ENCODE assay signal across 1 cellular context in genomic region chr21:44316277-44316900, GRCh38.
TF ChIP-seq lines count a peak whose summit lies in the region.

No MANE protein-coding gene starts in this region.

TF ChIP-seq in WTC11, 78 proteins besides CTCF, POLR2A, EP300 and RAD21 (continued from another document):
- TF ChIP-seq, protein P1, sequence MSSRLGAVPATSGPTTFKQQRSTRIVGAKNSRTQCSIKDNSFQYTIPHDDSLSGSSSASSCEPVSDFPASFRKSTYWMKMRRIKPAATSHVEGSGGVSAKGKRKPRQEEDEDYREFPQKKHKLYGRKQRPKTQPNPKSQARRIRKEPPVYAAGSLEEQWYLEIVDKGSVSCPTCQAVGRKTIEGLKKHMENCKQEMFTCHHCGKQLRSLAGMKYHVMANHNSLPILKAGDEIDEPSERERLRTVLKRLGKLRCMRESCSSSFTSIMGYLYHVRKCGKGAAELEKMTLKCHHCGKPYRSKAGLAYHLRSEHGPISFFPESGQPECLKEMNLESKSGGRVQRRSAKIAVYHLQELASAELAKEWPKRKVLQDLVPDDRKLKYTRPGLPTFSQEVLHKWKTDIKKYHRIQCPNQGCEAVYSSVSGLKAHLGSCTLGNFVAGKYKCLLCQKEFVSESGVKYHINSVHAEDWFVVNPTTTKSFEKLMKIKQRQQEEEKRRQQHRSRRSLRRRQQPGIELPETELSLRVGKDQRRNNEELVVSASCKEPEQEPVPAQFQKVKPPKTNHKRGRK (CRISPR knock-in tag; IDR thresholded peaks at IDR 0.05; ENCODE audit: borderline replicate concordance) = no peak
